In genomic region chr11:86066606-86067229, GRCh38 we compare ENCODE assay signal across 8 cellular contexts. TPM values are rescaled to one million over a fixed set of nuclear protein-coding genes. Genes with fewer than 3 reads are reported as not detected.
DNase-seq lines count a peak whose midpoint lies in the region; ATAC-seq and TF ChIP-seq lines count a peak whose summit lies in the region.

No MANE protein-coding gene starts in this region.

- DNase-seq in CD4-positive, CD25-positive, alpha-beta regulatory T cell, result no peak
- DNase-seq in endothelial cell (ENCODE audit: low spot score), result no peak
- DNase-seq in neural progenitor cell (ENCODE audit: low spot score), result no peak
- DNase-seq in NCI-H1436 treated with DMSO at 0.1 percent for 48 hours (lab: John Stamatoyannopoulos, UW), result no peak
- no peak for DNase-seq in dermis blood vessel endothelial cell
- no peak for DNase-seq in pons (ENCODE audit: low spot score)

- TF ChIP-seq CTCF in OCI-LY1 (IDR thresholded peaks at IDR 0.05; ENCODE audit: low read length) (no peak), endothelial cell (IDR thresholded peaks at IDR 0.05; ENCODE audit: unreplicated experiment) (no peak), neural progenitor cell (IDR thresholded peaks at IDR 0.05) (no peak)

- H3K9me2 ChIP-seq in OCI-LY1 (ENCODE audit: low read depth, low read length), result no peaks in the 10 kb centered on the region

- H3K36me3 Mint-ChIP-seq in CD4-positive, CD25-positive, alpha-beta regulatory T cell, result no peaks in the 10 kb centered on the region
- H3K36me3 Mint-ChIP-seq in endothelial cell (ENCODE audit: low read depth, unreplicated experiment) (peaks cover 16% of the 10 kb centered on the region), neural progenitor cell (peaks cover 8% of the 10 kb centered on the region)

- H2AFZ ChIP-seq in OCI-LY1 (ENCODE audit: low read length) (no peak overlapping the region), neural progenitor cell (replicated peaks) (no peak overlapping the region)

- peaks cover 0 to 2% (median 0%) of the 10 kb centered on the region in 7 donors for H3K9me3 Mint-ChIP-seq in CD4-positive, CD25-positive, alpha-beta regulatory T cell
- H3K9me3 Mint-ChIP-seq in endothelial cell (ENCODE audit: unreplicated experiment) (no peaks in the 10 kb centered on the region), neural progenitor cell (peaks cover 3% of the 10 kb centered on the region)

- H3K4me2 ChIP-seq in OCI-LY1 (ENCODE audit: low read length) (peak overlapping the region; percentile 81), neural progenitor cell (peak overlapping the region; percentile 91)

- H3K27ac Mint-ChIP-seq in CD4-positive, CD25-positive, alpha-beta regulatory T cell, result peak overlapping the region; percentile 98 to 100 (median 99)
- H3K27ac Mint-ChIP-seq in endothelial cell (ENCODE audit: unreplicated experiment) (peak overlapping the region; percentile 98), neural progenitor cell (peak overlapping the region; percentile 91)

- ATAC-seq in CD4-positive, CD25-positive, alpha-beta regulatory T cell (ENCODE audit: low read depth in 2 of 2), result no peak
- no peak for ATAC-seq in HG02588 (IDR thresholded peaks at IDR 0.05; ENCODE audit: unreplicated experiment)

- H3K36me3 ChIP-seq in CD4-positive, CD25-positive, alpha-beta regulatory T cell (ENCODE audit: control insufficient read depth, insufficient read depth, low read length), result no peaks in the 10 kb centered on the region
- H3K36me3 ChIP-seq in OCI-LY1 (ENCODE audit: insufficient read depth, low read length) (peaks cover 4% of the 10 kb centered on the region), neural progenitor cell (no peaks in the 10 kb centered on the region)

- H3K4me3 Mint-ChIP-seq in CD4-positive, CD25-positive, alpha-beta regulatory T cell, result peak overlapping the region; percentile 97 to 100 (median 100)
- H3K4me3 Mint-ChIP-seq in endothelial cell (ENCODE audit: unreplicated experiment), result peak overlapping the region; percentile 98
- peak overlapping the region; percentile 100 for H3K4me3 Mint-ChIP-seq in neural progenitor cell

- H3K27me3 Mint-ChIP-seq in CD4-positive, CD25-positive, alpha-beta regulatory T cell, result peaks cover 5% of the 10 kb centered on the region
- H3K27me3 Mint-ChIP-seq in endothelial cell (ENCODE audit: unreplicated experiment) (peaks cover 16% of the 10 kb centered on the region), neural progenitor cell (ENCODE audit: insufficient read depth, low read depth) (peaks cover 5% of the 10 kb centered on the region)

- H3K27ac ChIP-seq in CD4-positive, CD25-positive, alpha-beta regulatory T cell (ENCODE audit: insufficient read depth, low read length, poor library complexity, severe bottlenecking), result peak overlapping the region; percentile 88
- H3K27ac ChIP-seq in OCI-LY1 (ENCODE audit: low read depth, low read length, poor library complexity, severe bottlenecking), result peak overlapping the region; percentile 67
- H3K27ac ChIP-seq in neural progenitor cell, result no peak overlapping the region

- H3K4me1 Mint-ChIP-seq in CD4-positive, CD25-positive, alpha-beta regulatory T cell, result peaks cover 24 to 60% (median 49%) of the 10 kb centered on the region in 4 donors
- H3K4me1 Mint-ChIP-seq in endothelial cell (ENCODE audit: unreplicated experiment), result peaks cover 53% of the 10 kb centered on the region
- H3K4me1 Mint-ChIP-seq in neural progenitor cell, result peaks cover 28% of the 10 kb centered on the region

- H3K9ac ChIP-seq in OCI-LY1 (ENCODE audit: low read length) (peak overlapping the region; percentile 80), neural progenitor cell (peak overlapping the region; percentile 76)

- no peaks in the 10 kb centered on the region for H3K27me3 ChIP-seq in CD4-positive, CD25-positive, alpha-beta regulatory T cell (ENCODE audit: control insufficient read depth, insufficient read depth, low read length)
- H3K27me3 ChIP-seq in OCI-LY1 (ENCODE audit: insufficient read depth, low read length) (no peaks in the 10 kb centered on the region), neural progenitor cell (no peaks in the 10 kb centered on the region)

- peak overlapping the region; percentile 99 for H3K4me3 ChIP-seq in CD4-positive, CD25-positive, alpha-beta regulatory T cell (ENCODE audit: low read depth, low read length)
- H3K4me3 ChIP-seq in OCI-LY1 (ENCODE audit: low read depth, low read length, poor library complexity, severe bottlenecking), result peak overlapping the region; percentile 75
- H3K4me3 ChIP-seq in neural progenitor cell, result peak overlapping the region; percentile 88

- H3K4me1 ChIP-seq in CD4-positive, CD25-positive, alpha-beta regulatory T cell (ENCODE audit: control insufficient read depth, insufficient read depth, low read length, poor library complexity, severe bottlenecking), result peaks cover 49% of the 10 kb centered on the region
- H3K4me1 ChIP-seq in OCI-LY1 (ENCODE audit: insufficient read depth, low read length, severe bottlenecking), result peaks cover 52% of the 10 kb centered on the region
- H3K4me1 ChIP-seq in neural progenitor cell, result peaks cover 23% of the 10 kb centered on the region

- no peaks in the 10 kb centered on the region for H3K9me3 ChIP-seq in CD4-positive, CD25-positive, alpha-beta regulatory T cell (ENCODE audit: control insufficient read depth in 2 of 2, low read length in 2 of 2)
- peaks cover 1% of the 10 kb centered on the region for H3K9me3 ChIP-seq in OCI-LY1 (ENCODE audit: low read length)
- H3K9me3 ChIP-seq in neural progenitor cell (ENCODE audit: low read depth), result no peaks in the 10 kb centered on the region

- H3K79me2 ChIP-seq in OCI-LY1 (ENCODE audit: insufficient read depth, low read length), result peaks cover 67% of the 10 kb centered on the region
- H3K79me2 ChIP-seq in neural progenitor cell (ENCODE audit: low read depth), result peaks cover 70% of the 10 kb centered on the region

- H4K20me1 ChIP-seq in OCI-LY1 (ENCODE audit: insufficient read depth, low read length) (no peaks in the 10 kb centered on the region), neural progenitor cell (ENCODE audit: low read depth) (peaks cover 61% of the 10 kb centered on the region)

- H3F3A ChIP-seq in OCI-LY1 (ENCODE audit: insufficient read depth, low read length) (0 out of 2 replicates have a peak, but pooled peaks cover 3% of the 10 kb centered on the region), neural progenitor cell (ENCODE audit: low read depth) (peaks cover 21% of the 10 kb centered on the region)

RNA-seq across cellular contexts. Expression of gene PICALM, which starts 2.2 kb away (rescaled TPM):
- total RNA-seq in CD4-positive, CD25-positive, alpha-beta regulatory T cell, result 194 TPM
- polyA plus RNA-seq in CD4-positive, CD25-positive, alpha-beta regulatory T cell, result 10 to 100 TPM; 19.9 to 25.8 (median 23.2) TPM
- total RNA-seq in endothelial cell (ENCODE audit: unreplicated experiment), result 125 TPM
- total RNA-seq in neural progenitor cell (ENCODE audit: low replicate concordance), result 119 and 204 TPM in 2 replicates
- total RNA-seq in dermis blood vessel endothelial cell, result 238 and 240 TPM in 2 replicates
